ENCODE assay signal across 4 cellular contexts in the genomic region with DNA sequence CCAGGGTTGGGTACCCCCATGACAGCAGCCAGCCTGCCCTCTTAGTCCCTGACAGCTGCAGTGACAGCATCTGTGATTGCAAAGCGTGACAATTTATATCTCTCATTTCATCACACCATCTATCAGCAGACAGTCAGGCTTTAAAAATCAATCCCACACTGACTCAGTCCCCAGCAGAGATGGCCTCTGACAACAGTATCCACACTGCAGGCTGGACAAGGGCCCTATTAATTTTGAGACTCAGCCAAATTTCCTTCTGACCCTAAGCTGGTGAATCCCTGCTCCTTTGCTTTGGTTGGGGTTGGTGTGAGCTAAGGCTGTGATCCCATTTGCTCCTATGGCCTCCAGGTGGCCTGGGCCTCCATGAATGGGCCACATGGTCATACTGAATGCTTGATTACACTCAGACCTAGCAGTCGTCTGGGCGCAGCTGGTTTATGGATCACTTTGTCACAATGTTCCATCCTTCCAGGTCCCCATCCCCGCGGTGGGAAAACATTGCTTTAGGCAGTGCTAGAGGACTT.
TF ChIP-seq lines count a peak whose summit lies in the region.

No MANE protein-coding gene starts in this region.

TF ChIP-seq in liver, 16 proteins besides CTCF, POLR2A, EP300 and RAD21:
- peak in 1 of 2 donors; percentile 38 for TF ChIP-seq RXRA (IDR thresholded peaks at IDR 0.05)
- TF ChIP-seq, protein P1, sequence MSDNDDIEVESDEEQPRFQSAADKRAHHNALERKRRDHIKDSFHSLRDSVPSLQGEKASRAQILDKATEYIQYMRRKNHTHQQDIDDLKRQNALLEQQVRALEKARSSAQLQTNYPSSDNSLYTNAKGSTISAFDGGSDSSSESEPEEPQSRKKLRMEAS (IDR thresholded peaks at IDR 0.05), result no peak
- no peak for TF ChIP-seq TAF1 (conservative IDR thresholded peaks at IDR 0.05)
- TF ChIP-seq HNF4A (conservative IDR thresholded peaks at IDR 0.05), result no peak
- TF ChIP-seq YY1 (IDR thresholded peaks at IDR 0.05), result peak; percentile 47
- TF ChIP-seq NR2F2 (IDR thresholded peaks at IDR 0.05), result no peak
TF ChIP-seq in liver: peak in this region for 2.

TF ChIP-seq in HepG2, 621 proteins besides CTCF, POLR2A, EP300 and RAD21 (continues in another document):
- TF ChIP-seq ERF (CRISPR knock-in tag; IDR thresholded peaks at IDR 0.05), result no peak
- TF ChIP-seq SMARCE1 (IDR thresholded peaks at IDR 0.05; ENCODE audit: borderline replicate concordance), result no peak
- TF ChIP-seq, protein P2, sequence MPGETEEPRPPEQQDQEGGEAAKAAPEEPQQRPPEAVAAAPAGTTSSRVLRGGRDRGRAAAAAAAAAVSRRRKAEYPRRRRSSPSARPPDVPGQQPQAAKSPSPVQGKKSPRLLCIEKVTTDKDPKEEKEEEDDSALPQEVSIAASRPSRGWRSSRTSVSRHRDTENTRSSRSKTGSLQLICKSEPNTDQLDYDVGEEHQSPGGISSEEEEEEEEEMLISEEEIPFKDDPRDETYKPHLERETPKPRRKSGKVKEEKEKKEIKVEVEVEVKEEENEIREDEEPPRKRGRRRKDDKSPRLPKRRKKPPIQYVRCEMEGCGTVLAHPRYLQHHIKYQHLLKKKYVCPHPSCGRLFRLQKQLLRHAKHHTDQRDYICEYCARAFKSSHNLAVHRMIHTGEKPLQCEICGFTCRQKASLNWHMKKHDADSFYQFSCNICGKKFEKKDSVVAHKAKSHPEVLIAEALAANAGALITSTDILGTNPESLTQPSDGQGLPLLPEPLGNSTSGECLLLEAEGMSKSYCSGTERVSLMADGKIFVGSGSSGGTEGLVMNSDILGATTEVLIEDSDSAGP (CRISPR knock-in tag; IDR thresholded peaks at IDR 0.05; ENCODE audit: borderline replicate concordance), result no peak
- no peak for TF ChIP-seq ZNF552 (CRISPR knock-in tag; IDR thresholded peaks at IDR 0.05; ENCODE audit: borderline replicate concordance)
- TF ChIP-seq FOSL1 (CRISPR knock-in tag; IDR thresholded peaks at IDR 0.05; ENCODE audit: borderline replicate concordance), result no peak
- TF ChIP-seq, protein P3, sequence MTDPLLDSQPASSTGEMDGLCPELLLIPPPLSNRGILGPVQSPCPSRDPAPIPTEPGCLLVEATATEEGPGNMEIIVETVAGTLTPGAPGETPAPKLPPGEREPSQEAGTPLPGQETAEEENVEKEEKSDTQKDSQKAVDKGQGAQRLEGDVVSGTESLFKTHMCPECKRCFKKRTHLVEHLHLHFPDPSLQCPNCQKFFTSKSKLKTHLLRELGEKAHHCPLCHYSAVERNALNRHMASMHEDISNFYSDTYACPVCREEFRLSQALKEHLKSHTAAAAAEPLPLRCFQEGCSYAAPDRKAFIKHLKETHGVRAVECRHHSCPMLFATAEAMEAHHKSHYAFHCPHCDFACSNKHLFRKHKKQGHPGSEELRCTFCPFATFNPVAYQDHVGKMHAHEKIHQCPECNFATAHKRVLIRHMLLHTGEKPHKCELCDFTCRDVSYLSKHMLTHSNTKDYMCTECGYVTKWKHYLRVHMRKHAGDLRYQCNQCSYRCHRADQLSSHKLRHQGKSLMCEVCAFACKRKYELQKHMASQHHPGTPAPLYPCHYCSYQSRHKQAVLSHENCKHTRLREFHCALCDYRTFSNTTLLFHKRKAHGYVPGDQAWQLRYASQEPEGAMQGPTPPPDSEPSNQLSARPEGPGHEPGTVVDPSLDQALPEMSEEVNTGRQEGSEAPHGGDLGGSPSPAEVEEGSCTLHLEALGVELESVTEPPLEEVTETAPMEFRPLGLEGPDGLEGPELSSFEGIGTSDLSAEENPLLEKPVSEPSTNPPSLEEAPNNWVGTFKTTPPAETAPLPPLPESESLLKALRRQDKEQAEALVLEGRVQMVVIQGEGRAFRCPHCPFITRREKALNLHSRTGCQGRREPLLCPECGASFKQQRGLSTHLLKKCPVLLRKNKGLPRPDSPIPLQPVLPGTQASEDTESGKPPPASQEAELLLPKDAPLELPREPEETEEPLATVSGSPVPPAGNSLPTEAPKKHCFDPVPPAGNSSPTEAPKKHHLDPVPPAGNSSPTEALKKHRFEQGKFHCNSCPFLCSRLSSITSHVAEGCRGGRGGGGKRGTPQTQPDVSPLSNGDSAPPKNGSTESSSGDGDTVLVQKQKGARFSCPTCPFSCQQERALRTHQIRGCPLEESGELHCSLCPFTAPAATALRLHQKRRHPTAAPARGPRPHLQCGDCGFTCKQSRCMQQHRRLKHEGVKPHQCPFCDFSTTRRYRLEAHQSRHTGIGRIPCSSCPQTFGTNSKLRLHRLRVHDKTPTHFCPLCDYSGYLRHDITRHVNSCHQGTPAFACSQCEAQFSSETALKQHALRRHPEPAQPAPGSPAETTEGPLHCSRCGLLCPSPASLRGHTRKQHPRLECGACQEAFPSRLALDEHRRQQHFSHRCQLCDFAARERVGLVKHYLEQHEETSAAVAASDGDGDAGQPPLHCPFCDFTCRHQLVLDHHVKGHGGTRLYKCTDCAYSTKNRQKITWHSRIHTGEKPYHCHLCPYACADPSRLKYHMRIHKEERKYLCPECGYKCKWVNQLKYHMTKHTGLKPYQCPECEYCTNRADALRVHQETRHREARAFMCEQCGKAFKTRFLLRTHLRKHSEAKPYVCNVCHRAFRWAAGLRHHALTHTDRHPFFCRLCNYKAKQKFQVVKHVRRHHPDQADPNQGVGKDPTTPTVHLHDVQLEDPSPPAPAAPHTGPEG (CRISPR knock-in tag; IDR thresholded peaks at IDR 0.05), result no peak
- TF ChIP-seq ETV6 (CRISPR knock-in tag; conservative IDR thresholded peaks at IDR 0.05), result no peak

TF ChIP-seq in H1, 55 proteins besides CTCF, POLR2A, EP300 and RAD21:
- TF ChIP-seq POLR2AphosphoS5 (IDR thresholded peaks at IDR 0.05; ENCODE audit: low read depth, low read length) (no peak), SRF (IDR thresholded peaks at IDR 0.05; ENCODE audit: low read depth, low read length) (no peak), RBBP5 (IDR thresholded peaks at IDR 0.05; ENCODE audit: borderline replicate concordance, low read depth, low read length) (no peak), CBX5 (IDR thresholded peaks at IDR 0.05; ENCODE audit: low read depth, low read length) (no peak), GABPA (IDR thresholded peaks at IDR 0.05; ENCODE audit: borderline replicate concordance, insufficient read depth, low read length) (no peak), KDM4A (IDR thresholded peaks at IDR 0.05; ENCODE audit: low read depth, low read length, severe bottlenecking) (no peak), GTF2F1 (IDR thresholded peaks at IDR 0.05; ENCODE audit: borderline replicate concordance, low read depth, low read length) (no peak), SUZ12 (IDR thresholded peaks at IDR 0.05; ENCODE audit: low read length) (no peak), JUN (IDR thresholded peaks at IDR 0.05; ENCODE audit: low read depth, low read length) (no peak)

TF ChIP-seq in neural cell, 6 proteins besides CTCF, POLR2A, EP300 and RAD21:
- TF ChIP-seq, protein P4, sequence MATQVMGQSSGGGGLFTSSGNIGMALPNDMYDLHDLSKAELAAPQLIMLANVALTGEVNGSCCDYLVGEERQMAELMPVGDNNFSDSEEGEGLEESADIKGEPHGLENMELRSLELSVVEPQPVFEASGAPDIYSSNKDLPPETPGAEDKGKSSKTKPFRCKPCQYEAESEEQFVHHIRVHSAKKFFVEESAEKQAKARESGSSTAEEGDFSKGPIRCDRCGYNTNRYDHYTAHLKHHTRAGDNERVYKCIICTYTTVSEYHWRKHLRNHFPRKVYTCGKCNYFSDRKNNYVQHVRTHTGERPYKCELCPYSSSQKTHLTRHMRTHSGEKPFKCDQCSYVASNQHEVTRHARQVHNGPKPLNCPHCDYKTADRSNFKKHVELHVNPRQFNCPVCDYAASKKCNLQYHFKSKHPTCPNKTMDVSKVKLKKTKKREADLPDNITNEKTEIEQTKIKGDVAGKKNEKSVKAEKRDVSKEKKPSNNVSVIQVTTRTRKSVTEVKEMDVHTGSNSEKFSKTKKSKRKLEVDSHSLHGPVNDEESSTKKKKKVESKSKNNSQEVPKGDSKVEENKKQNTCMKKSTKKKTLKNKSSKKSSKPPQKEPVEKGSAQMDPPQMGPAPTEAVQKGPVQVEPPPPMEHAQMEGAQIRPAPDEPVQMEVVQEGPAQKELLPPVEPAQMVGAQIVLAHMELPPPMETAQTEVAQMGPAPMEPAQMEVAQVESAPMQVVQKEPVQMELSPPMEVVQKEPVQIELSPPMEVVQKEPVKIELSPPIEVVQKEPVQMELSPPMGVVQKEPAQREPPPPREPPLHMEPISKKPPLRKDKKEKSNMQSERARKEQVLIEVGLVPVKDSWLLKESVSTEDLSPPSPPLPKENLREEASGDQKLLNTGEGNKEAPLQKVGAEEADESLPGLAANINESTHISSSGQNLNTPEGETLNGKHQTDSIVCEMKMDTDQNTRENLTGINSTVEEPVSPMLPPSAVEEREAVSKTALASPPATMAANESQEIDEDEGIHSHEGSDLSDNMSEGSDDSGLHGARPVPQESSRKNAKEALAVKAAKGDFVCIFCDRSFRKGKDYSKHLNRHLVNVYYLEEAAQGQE (IDR thresholded peaks at IDR 0.05; ENCODE audit: borderline replicate concordance), result no peak
- TF ChIP-seq POLR2AphosphoS5 (IDR thresholded peaks at IDR 0.05) (no peak), SMC3 (conservative IDR thresholded peaks at IDR 0.05; ENCODE audit: poor library complexity) (no peak), MXI1 (conservative IDR thresholded peaks at IDR 0.05; ENCODE audit: poor library complexity, severe bottlenecking) (no peak), TAF1 (IDR thresholded peaks at IDR 0.05; ENCODE audit: low read depth) (no peak), EZH2 (IDR thresholded peaks at IDR 0.05; ENCODE audit: borderline replicate concordance, insufficient read depth, low read length, poor library complexity, severe bottlenecking) (no peak)
TF ChIP-seq in neural cell: peak in this region for 0.
